8 cellular contexts compared by ENCODE assay signal in the genomic region with DNA sequence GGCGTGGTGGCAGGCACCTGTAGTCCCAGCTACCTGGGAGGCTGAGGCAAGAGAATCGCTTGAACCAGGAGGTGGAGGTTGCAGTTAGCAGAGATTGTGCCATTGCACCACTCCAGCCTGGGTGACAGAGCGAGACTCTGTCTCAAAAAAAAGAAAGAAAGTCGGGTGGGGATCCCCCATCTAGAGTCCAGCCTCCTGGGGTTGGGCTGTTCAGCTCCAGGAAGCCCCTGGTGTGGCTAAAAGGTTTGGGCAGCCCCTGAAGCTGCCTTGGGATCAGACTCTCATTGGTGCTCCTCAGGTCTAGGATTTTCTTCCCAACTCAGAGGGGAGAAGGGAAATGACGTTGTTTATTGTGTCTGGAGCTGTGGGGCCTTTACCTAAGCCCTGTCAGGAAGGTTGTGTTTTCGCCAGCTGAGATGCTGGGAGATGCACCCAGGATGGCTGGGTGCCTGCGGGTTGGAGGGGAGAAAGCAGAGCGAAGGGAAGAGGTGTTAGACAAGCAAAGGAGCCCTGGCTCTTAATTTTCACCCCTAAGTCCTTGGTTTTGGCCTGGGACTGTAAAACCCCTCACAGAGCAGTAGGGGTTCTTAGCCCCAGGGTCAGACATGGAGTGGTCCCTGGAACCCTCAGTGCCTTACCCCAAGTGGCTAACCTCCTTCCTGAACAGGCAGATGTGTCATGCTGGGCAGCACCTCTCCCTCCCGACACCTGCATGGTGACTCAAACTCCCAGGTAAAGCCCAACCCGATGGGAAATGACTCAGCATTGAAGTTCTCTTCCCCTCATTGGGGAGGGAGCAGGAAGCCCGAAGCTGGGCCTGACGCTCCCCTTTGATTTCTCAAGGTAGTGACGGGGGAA. TPM values are rescaled to one million over a fixed set of nuclear protein-coding genes. Genes with fewer than 3 reads are reported as not detected.
A peak's percentile ranks its signal among the peaks of the same experiment; 100 is the strongest.
DNase-seq lines count a peak whose midpoint lies in the region; ATAC-seq, FAIRE-seq and TF ChIP-seq lines count a peak whose summit lies in the region.

No MANE protein-coding gene starts in this region.

- H3K4me3 Mint-ChIP-seq in Caco-2 (ENCODE audit: unreplicated experiment) = no peak overlapping the region

- H3K27ac ChIP-seq in RWPE1 (peak overlapping the region; percentile 94), K562 (ENCODE audit: extremely low read depth, low read depth, low read length) (peak overlapping the region; percentile 68)

- intact Hi-C loops in Caco-2 (cut with micrococcal nuclease; ENCODE audit: unreplicated experiment) (no loop called here), K562 (cut with micrococcal nuclease) (loop anchor here (5.0 kb wide), 1 partner anchor 160 kb away; a partner anchor contains a TSS)

- peaks cover 16% of the 10 kb centered on the region for H3K4me1 ChIP-seq in Caco-2
- H3K4me1 ChIP-seq in K562 (replicated peaks in 1 of 2; ENCODE audit: control insufficient read depth in 2 of 2, insufficient read depth in 2 of 2, low read length in 2 of 2) = peaks cover 20 to 36% of the 10 kb centered on the region in 2 experiments

- peaks cover 4% of the 10 kb centered on the region for H3K36me3 Mint-ChIP-seq in Caco-2 (ENCODE audit: insufficient read depth, unreplicated experiment)

- no peaks in the 10 kb centered on the region for H3K36me3 ChIP-seq in Caco-2 (ENCODE audit: control insufficient read depth, insufficient read depth, low read length)
- H3K36me3 ChIP-seq in K562 (ENCODE audit: control insufficient read depth, insufficient read depth, low read length) = no peaks in the 10 kb centered on the region

- BruUV-seq in Caco-2 (replicated peaks; lab: Mats Ljungman, UMichigan) = no TSS peak
- no TSS peak for BruUV-seq in K562 (replicated peaks; lab: Mats Ljungman, UMichigan)

- peak overlapping the region; percentile 62 for H3K27ac Mint-ChIP-seq in Caco-2 (ENCODE audit: unreplicated experiment)

- no peaks in the 10 kb centered on the region for H3K27me3 ChIP-seq in Caco-2 (replicated peaks; ENCODE audit: control insufficient read depth, insufficient read depth, low read length)
- H3K27me3 ChIP-seq in K562 (ENCODE audit: control insufficient read depth in 2 of 2, insufficient read depth in 2 of 2, low read length in 2 of 2) = no peaks in the 10 kb centered on the region

- in situ Hi-C loops in K562 (cut with MboI) = loop anchor here (10.0 kb wide), 1 partner anchor 47 kb away; no protein-coding TSS in a partner anchor

- H3K4me1 Mint-ChIP-seq in Caco-2 (ENCODE audit: low read depth, unreplicated experiment) = peaks cover 15% of the 10 kb centered on the region

- H3K9ac ChIP-seq in K562 (ENCODE audit: insufficient read depth in 1 of 2, low read depth in 2 of 2, low read length in 2 of 2) = peak overlapping the region; percentile 37 to 83; a peak in 3 of 4 replicates

- ATAC-seq in K562 (peak; percentile 73), GM18517 (IDR thresholded peaks at IDR 0.05; ENCODE audit: unreplicated experiment) (no peak)

- TF ChIP-seq EP300 in K562 (IDR thresholded peaks at IDR 0.05; ENCODE audit: low read length) = peak; percentile 27; the same call in 1 of the 2 replicates

- H4K20me1 ChIP-seq in K562 (replicated peaks; ENCODE audit: control insufficient read depth, insufficient read depth, low read length) = no peaks in the 10 kb centered on the region

- 46% methylated on average over 13 of the region's 13 CpGs for WGBS in K562 (ENCODE audit: insufficient coverage, low coverage, missing lambda C conversion rate)

- TF ChIP-seq RAD21 in K562 (CRISPR knock-in tag; conservative IDR thresholded peaks at IDR 0.05 in 1 of 2, IDR thresholded peaks at IDR 0.05 in 1 of 2) = no peak

- no peaks in the 10 kb centered on the region for H3K9me3 Mint-ChIP-seq in Caco-2 (ENCODE audit: unreplicated experiment)

- POLR2A ChIA-PET in Caco-2 (lab: Charles Lee) (no interaction called here), RWPE1 (lab: Yijun Ruan, JAX; ENCODE audit: low non-redundant PET) (interaction anchor here (2.0 kb wide), 1 partner anchor 44 kb away, joined by 6 read pairs; no protein-coding TSS in a partner anchor), K562 (lab: Yijun Ruan, JAX) (interaction anchor here (0.6 to 1.9 kb wide), 7 partner anchors 9 to 77 kb away, joined by 3 to 8 read pairs (median 5); no protein-coding TSS in a partner anchor)

- TF ChIP-seq POLR2A in H54 (IDR thresholded peaks at IDR 0.05; ENCODE audit: low read depth, low read length) (no peak), K562 (conservative IDR thresholded peaks at IDR 0.05) (no peak)

- TF ChIP-seq CTCF in Caco-2 (IDR thresholded peaks at IDR 0.05; ENCODE audit: insufficient read depth in 1 of 2, low read depth in 1 of 2, low read length in 1 of 2, severe bottlenecking in 1 of 2, unreplicated experiment in 1 of 2) (no peak), RWPE1 (conservative IDR thresholded peaks at IDR 0.05; ENCODE audit: low read depth) (no peak), K562 (IDR thresholded peaks at IDR 0.05 in 2 of 3, conservative IDR thresholded peaks at IDR 0.05 in 1 of 3; ENCODE audit: insufficient read depth in 2 of 3, low read depth in 1 of 3, low read length in 3 of 3) (no peak)

- peak; percentile 37 to 57 for DNase-seq in Caco-2
- DNase-seq in H54 (ENCODE audit: insufficient read length, low spot score) = peak; percentile 56
- peak; percentile 99 for DNase-seq in RWPE1 (ENCODE audit: low spot score)
- peak; percentile 77 to 87 (median 84) for DNase-seq in K562 (ENCODE audit: extremely low read depth in 1 of 4, low spot score in 3 of 4)
- DNase-seq in stimulated activated CD4-positive, alpha-beta T cell treated with anti-CD3 and anti-CD28 coated beads, Interleukin-12 subunit alpha, Interleukin-12 subunit beta, amount 100 ng/mL, for 24 hours (ENCODE audit: low read depth in 2 of 2) = peak; percentile 28 to 41
- DNase-seq in SW 1271 (lab: John Stamatoyannopoulos, UW) = no peak
- no peak for DNase-seq in medulla oblongata (ENCODE audit: extremely low spot score)

- CTCF ChIA-PET in Caco-2 (lab: Charles Lee) (no interaction called here), RWPE1 (lab: Yijun Ruan, JAX) (interaction anchor here (0.6 to 1.5 kb wide), 4 partner anchors 9 to 1896 kb away, joined by 3 to 9 read pairs (median 5); no protein-coding TSS in a partner anchor), K562 (lab: Yijun Ruan, JAX; ENCODE audit: low intra/inter-chr PET ratio) (no interaction called here)

- H3K4me2 ChIP-seq in K562 (ENCODE audit: insufficient read depth, low read length) = peak overlapping the region; percentile 22

- H3K4me3 ChIP-seq in Caco-2 (ENCODE audit: low read depth, low read length) (no peak overlapping the region), K562 (no peak overlapping the region)

- H3K9me3 ChIP-seq in Caco-2 = no peaks in the 10 kb centered on the region
- H3K9me3 ChIP-seq in K562 (replicated peaks; ENCODE audit: control insufficient read depth, insufficient read depth, low read depth, low read length) = peaks cover 5% of the 10 kb centered on the region; the same call in 1 of the 2 replicates

- FAIRE-seq in H54 (lab: Jason Lieb, UNC) = peak; percentile 68
- FAIRE-seq in K562 (lab: Jason Lieb, UNC) = peak; percentile 64

- H3K27me3 Mint-ChIP-seq in Caco-2 (ENCODE audit: insufficient read depth, unreplicated experiment) = no peaks in the 10 kb centered on the region

- peak overlapping the region; percentile 81 for H2AFZ ChIP-seq in K562 (ENCODE audit: low read depth, low read length)

- H3K79me2 ChIP-seq in K562 (ENCODE audit: control insufficient read depth, insufficient read depth, low read length) = no peaks in the 10 kb centered on the region

- H3K9me1 ChIP-seq in K562 (ENCODE audit: control insufficient read depth, insufficient read depth, low read length) = no peaks in the 10 kb centered on the region

RNA-seq across cellular contexts. Expression of a gene that starts 21.1 kb away (rescaled TPM):
- total RNA-seq in Caco-2 (2022) = 1.2 and 1.8 TPM in 2 replicates
- 2.8 and 5.6 TPM in 2 replicates for total RNA-seq in K562 (2011; cell fraction: chromatin; rRNA removed; ENCODE audit: low replicate concordance)
- total RNA-seq in K562 (2011; cell fraction: nucleolus; rRNA removed) = 4.2 and 6.7 TPM in 2 replicates
- 4.4 and 4.9 TPM in 2 replicates for total RNA-seq in K562 (2011; cell fraction: nucleoplasm; rRNA removed)
- total RNA-seq in K562 (2014; rRNA removed) = 2.1 and 2.9 TPM in 2 replicates
- 3.2 and 3.3 TPM in 2 replicates for total RNA-seq in K562 (2014; rRNA removed; fragmentation: Illumina TruSeq; extraction: Trizol)
- 16.9 and 17.5 TPM in 2 replicates for total RNA-seq in K562 (2015; rRNA removed; fragmentation: Illumina TruSeq; extraction: Trizol)
- 4.1 and 4.4 TPM in 2 replicates for total RNA-seq in K562 (2021)
- 3.4 and 5.8 TPM in 2 replicates for polyA plus RNA-seq in K562 (2011; rRNA removed)
- polyA plus RNA-seq in K562 (2011; cell fraction: cytosol; rRNA removed) = 3.7 and 8.0 TPM in 2 replicates
- 11.6 and 17.7 TPM in 2 replicates for polyA plus RNA-seq in K562 (2011; cell fraction: nucleus; rRNA removed)
- polyA plus RNA-seq in K562 (2012) = 11.2 and 47.9 TPM in 2 replicates
- 4.6 and 4.9 TPM in 2 replicates for polyA plus RNA-seq in K562 (2014; fragmentation: Illumina TruSeq; extraction: Trizol)
- polyA plus RNA-seq in K562 (2014; fragmentation: Nextera tagmentation; extraction: Ambion mirVana) = 1 to 10 TPM; 2.3 to 2.5 TPM
- 2.6 and 4.2 TPM in 2 replicates for polyA plus RNA-seq in K562 (2014; rRNA removed)
- 2.6 and 3.6 TPM in 2 replicates for polyA minus RNA-seq in K562 (2011; rRNA and poly(A)+ RNA removed)
- 1.6 and 4.6 TPM in 2 replicates for polyA minus RNA-seq in K562 (2011; cell fraction: cytosol; rRNA and poly(A)+ RNA removed)
- 1.6 and 3.4 TPM in 2 replicates for polyA minus RNA-seq in K562 (2011; cell fraction: nucleus; rRNA and poly(A)+ RNA removed)

RNA-seq across cellular contexts. Expression of a gene that starts 57.6 kb away (rescaled TPM):
- total RNA-seq in Caco-2 (2022) (78.0 and 78.8 TPM in 2 replicates), K562 (2014; rRNA removed) (23.4 and 26.7 TPM in 2 replicates), K562 (2014; rRNA removed; fragmentation: Illumina TruSeq; extraction: Trizol) (22.3 and 25.1 TPM in 2 replicates), K562 (2015; rRNA removed; fragmentation: Illumina TruSeq; extraction: Trizol) (32.2 and 33.2 TPM in 2 replicates), K562 (2021) (29.5 and 32.6 TPM in 2 replicates)
- total RNA-seq in K562 (2011; cell fraction: chromatin; rRNA removed; ENCODE audit: low replicate concordance) = 79.9 and 93.7 TPM in 2 replicates
- 44.9 and 53.3 TPM in 2 replicates for total RNA-seq in K562 (2011; cell fraction: nucleolus; rRNA removed)
- 65.0 and 92.5 TPM in 2 replicates for total RNA-seq in K562 (2011; cell fraction: nucleoplasm; rRNA removed)
- polyA plus RNA-seq in K562 (2011; rRNA removed) (37.5 and 41.6 TPM in 2 replicates), K562 (2014; fragmentation: Illumina TruSeq; extraction: Trizol) (35.5 and 37.9 TPM in 2 replicates), K562 (2014; fragmentation: Nextera tagmentation; extraction: Ambion mirVana) (10 to 100 TPM in 1 of 2 experiments, 1 to 10 TPM in 1; 9.0 to 10.4 TPM), K562 (2014; rRNA removed) (36.2 and 37.2 TPM in 2 replicates)
- polyA plus RNA-seq in K562 (2011; cell fraction: cytosol; rRNA removed) = 33.0 and 39.7 TPM in 2 replicates
- polyA plus RNA-seq in K562 (2011; cell fraction: nucleus; rRNA removed) = 69.4 and 73.5 TPM in 2 replicates
- polyA plus RNA-seq in K562 (2012) = 27.5 and 30.5 TPM in 2 replicates
- polyA minus RNA-seq in K562 (2011; rRNA and poly(A)+ RNA removed) = 31.1 and 31.9 TPM in 2 replicates
- 18.9 and 20.7 TPM in 2 replicates for polyA minus RNA-seq in K562 (2011; cell fraction: cytosol; rRNA and poly(A)+ RNA removed)
- 25.0 and 38.0 TPM in 2 replicates for polyA minus RNA-seq in K562 (2011; cell fraction: nucleus; rRNA and poly(A)+ RNA removed)

Comparison
In these comparisons a context has a peak if more than half of its experiments do, and no peak if none do; other contexts are left out.
1. DNase-seq: peak in Caco-2 (2 of 2), H54 (single experiment), RWPE1 (single experiment), K562 (4 of 4) and stimulated activated CD4-positive, alpha-beta T cell treated with anti-CD3 and anti-CD28 coated beads, Interleukin-12 subunit alpha, Interleukin-12 subunit beta, amount 100 ng/mL, for 24 hours (2 of 2); none in SW 1271 (0 of 2) and medulla oblongata (single experiment).